In the genomic region with DNA sequence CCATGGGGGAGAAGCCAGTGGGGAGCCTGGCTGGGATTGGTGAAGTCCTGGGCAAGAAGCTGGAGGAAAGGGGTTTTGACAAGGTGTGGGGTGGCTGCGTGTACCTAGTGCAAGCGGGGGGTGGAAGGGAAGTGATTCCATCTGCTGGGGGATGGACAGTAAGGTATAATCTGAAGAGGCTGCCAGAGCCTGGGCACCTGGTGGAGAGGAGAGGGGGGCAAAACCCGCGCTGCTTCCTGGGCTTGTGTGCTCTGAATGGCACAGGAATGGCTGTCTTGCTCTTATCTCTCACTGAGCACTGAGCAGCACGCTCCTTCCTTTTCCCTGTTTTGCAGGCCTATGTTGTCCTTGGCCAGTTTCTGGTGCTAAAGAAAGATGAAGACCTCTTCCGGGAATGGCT, we compare ENCODE assay signal across 7 cellular contexts. TPM values are rescaled to one million over a fixed set of nuclear protein-coding genes. Genes with fewer than 3 reads are reported as not detected.
A peak's percentile ranks its signal among the peaks of the same experiment; 100 is the strongest.
DNase-seq lines count a peak whose midpoint lies in the region; ATAC-seq and TF ChIP-seq lines count a peak whose summit lies in the region.

No MANE protein-coding gene starts in this region.

- no CpG with 5 or more reads among the region's 6 CpGs for WGBS in iPS DF 6.9 (ENCODE audit: insufficient coverage, insufficient read length)

- POLR2A ChIA-PET in activated CD4-positive, alpha-beta memory T cell treated with anti-CD3 and anti-CD28 coated beads, Interleukin-2, amount 10 ng/mL, durations not matched to agents 7 days and 5 days (lab: Charles Lee): interaction anchor here (0.9 to 2.5 kb wide), 18 partner anchors 8 to 388 kb away, joined by 3 to 22 read pairs (median 5); partner anchors contain the start of genes CCDC85B, CFL1, CST6 and FIBP

- H3K36me3 Mint-ChIP-seq in HFFc6 (ENCODE audit: low read depth): peaks cover 26% of the 10 kb centered on the region
- peaks cover 55% of the 10 kb centered on the region for H3K36me3 Mint-ChIP-seq in activated CD4-positive, alpha-beta memory T cell treated with anti-CD3 and anti-CD28 coated beads, Interleukin-2, amount 10 ng/mL, durations not matched to agents 7 days and 5 days (ENCODE audit: low read depth)
- H3K36me3 Mint-ChIP-seq in stimulated activated memory B cell treated with anti-CD40 and anti-IgM and Interleukin-4, amounts not matched to agents 10 μg/mL and 1 μg/mL and 100 μg/mL, for 72 hours: peaks cover 23% of the 10 kb centered on the region

- peak overlapping the region; percentile 72 for H3K27ac Mint-ChIP-seq in HFFc6
- H3K27ac Mint-ChIP-seq in activated CD4-positive, alpha-beta memory T cell treated with anti-CD3 and anti-CD28 coated beads, Interleukin-2, amount 10 ng/mL, durations not matched to agents 7 days and 5 days: peak overlapping the region; percentile 78
- peak overlapping the region; percentile 95 for H3K27ac Mint-ChIP-seq in stimulated activated memory B cell treated with anti-CD40 and anti-IgM and Interleukin-4, amounts not matched to agents 10 μg/mL and 1 μg/mL and 100 μg/mL, for 72 hours

- peaks cover 20% of the 10 kb centered on the region; the same call in 1 of the 2 replicates for H3K36me3 ChIP-seq in iPS DF 6.9 (ENCODE audit: control insufficient read depth, insufficient read depth, low read length)

- H3K27me3 Mint-ChIP-seq in HFFc6 (ENCODE audit: insufficient read depth): peaks cover 3% of the 10 kb centered on the region
- no peaks in the 10 kb centered on the region for H3K27me3 Mint-ChIP-seq in activated CD4-positive, alpha-beta memory T cell treated with anti-CD3 and anti-CD28 coated beads, Interleukin-2, amount 10 ng/mL, durations not matched to agents 7 days and 5 days
- H3K27me3 Mint-ChIP-seq in stimulated activated memory B cell treated with anti-CD40 and anti-IgM and Interleukin-4, amounts not matched to agents 10 μg/mL and 1 μg/mL and 100 μg/mL, for 72 hours: no peaks in the 10 kb centered on the region

- peaks cover 24% of the 10 kb centered on the region for H3K4me1 Mint-ChIP-seq in HFFc6 (ENCODE audit: low read depth)
- peaks cover 43% of the 10 kb centered on the region for H3K4me1 Mint-ChIP-seq in activated CD4-positive, alpha-beta memory T cell treated with anti-CD3 and anti-CD28 coated beads, Interleukin-2, amount 10 ng/mL, durations not matched to agents 7 days and 5 days
- peaks cover 43% of the 10 kb centered on the region for H3K4me1 Mint-ChIP-seq in stimulated activated memory B cell treated with anti-CD40 and anti-IgM and Interleukin-4, amounts not matched to agents 10 μg/mL and 1 μg/mL and 100 μg/mL, for 72 hours

- no peaks in the 10 kb centered on the region for H3K4me1 ChIP-seq in iPS DF 6.9 (ENCODE audit: control insufficient read depth, insufficient read depth, low read length)

- TF ChIP-seq CTCF in HFFc6 (IDR thresholded peaks at IDR 0.05): no peak

- H3K9me3 ChIP-seq in iPS DF 6.9 (ENCODE audit: control insufficient read depth, insufficient read depth, low read length): no peaks in the 10 kb centered on the region

- peak overlapping the region; percentile 94; the same call in 1 of the 2 replicates for H3K4me3 ChIP-seq in iPS DF 6.9 (ENCODE audit: low read length)

- no peak for ATAC-seq in stimulated activated memory B cell treated with anti-CD40 and anti-IgM and Interleukin-4, amounts not matched to agents 10 μg/mL and 1 μg/mL and 100 μg/mL, for 72 hours
- no peak for ATAC-seq in HG03196 (IDR thresholded peaks at IDR 0.05; ENCODE audit: unreplicated experiment)

- DNase-seq in HFFc6 (no peak), iPS DF 6.9 (ENCODE audit: low read depth, low spot score) (no peak), GM19240 (ENCODE audit: insufficient read length, low spot score) (no peak), NCI-H748 (lab: John Stamatoyannopoulos, UW; ENCODE audit: unreplicated experiment) (no peak)
- DNase-seq in activated CD4-positive, alpha-beta memory T cell treated with anti-CD3 and anti-CD28 coated beads, Interleukin-2, amount 10 ng/mL, durations not matched to agents 7 days and 5 days: no peak

- CTCF ChIA-PET in activated CD4-positive, alpha-beta memory T cell treated with anti-CD3 and anti-CD28 coated beads, Interleukin-2, amount 10 ng/mL, durations not matched to agents 7 days and 5 days (lab: Charles Lee): interaction anchor here (0.8 to 1.9 kb wide), 5 partner anchors 15 to 144 kb away, joined by 4 to 12 read pairs (median 6); partner anchors contain the start of genes CCDC85B and MUS81

- H3K9me3 Mint-ChIP-seq in HFFc6: no peaks in the 10 kb centered on the region
- H3K9me3 Mint-ChIP-seq in activated CD4-positive, alpha-beta memory T cell treated with anti-CD3 and anti-CD28 coated beads, Interleukin-2, amount 10 ng/mL, durations not matched to agents 7 days and 5 days: no peaks in the 10 kb centered on the region
- no peaks in the 10 kb centered on the region for H3K9me3 Mint-ChIP-seq in stimulated activated memory B cell treated with anti-CD40 and anti-IgM and Interleukin-4, amounts not matched to agents 10 μg/mL and 1 μg/mL and 100 μg/mL, for 72 hours

- no peaks in the 10 kb centered on the region for H3K27me3 ChIP-seq in iPS DF 6.9 (ENCODE audit: control insufficient read depth, insufficient read depth, low read length)

- no peak overlapping the region for H3K27ac ChIP-seq in iPS DF 6.9 (ENCODE audit: low read length)

- H3K4me3 Mint-ChIP-seq in HFFc6: peak overlapping the region; percentile 100
- peak overlapping the region; percentile 94 for H3K4me3 Mint-ChIP-seq in activated CD4-positive, alpha-beta memory T cell treated with anti-CD3 and anti-CD28 coated beads, Interleukin-2, amount 10 ng/mL, durations not matched to agents 7 days and 5 days
- H3K4me3 Mint-ChIP-seq in stimulated activated memory B cell treated with anti-CD40 and anti-IgM and Interleukin-4, amounts not matched to agents 10 μg/mL and 1 μg/mL and 100 μg/mL, for 72 hours: peak overlapping the region; percentile 99

RNA-seq across cellular contexts. Expression of gene BANF1, which starts 1.0 kb away (rescaled TPM):
- total RNA-seq in HFFc6 (2021; fragmentation: NEBNext Ultra II Directional; extraction: Animal tissue kit (Norgen Biotek cat#: 25700)): 100 to 1,000 TPM; 257 to 337 (median 300) TPM
- total RNA-seq in activated CD4-positive, alpha-beta memory T cell treated with anti-CD3 and anti-CD28 coated beads, Interleukin-2, amount 10 ng/mL, durations not matched to agents 7 days and 5 days: 100 to 1,000 TPM; 191 to 196 TPM

RNA-seq across cellular contexts. Expression of gene EIF1AD, which starts 1.3 kb away (rescaled TPM):
- 10 to 100 TPM; 28.6 to 36.8 (median 31.7) TPM for total RNA-seq in HFFc6 (2021; fragmentation: NEBNext Ultra II Directional; extraction: Animal tissue kit (Norgen Biotek cat#: 25700))
- 10 to 100 TPM; 43.6 to 45.9 TPM for total RNA-seq in activated CD4-positive, alpha-beta memory T cell treated with anti-CD3 and anti-CD28 coated beads, Interleukin-2, amount 10 ng/mL, durations not matched to agents 7 days and 5 days

RNA-seq across cellular contexts. Expression of gene CST6, which starts 8.5 kb away (rescaled TPM):
- under 1 TPM in 2 of 6 experiments, not detected in 4; 0.33 to 0.83 TPM for total RNA-seq in HFFc6 (2021; fragmentation: NEBNext Ultra II Directional; extraction: Animal tissue kit (Norgen Biotek cat#: 25700))
- total RNA-seq in activated CD4-positive, alpha-beta memory T cell treated with anti-CD3 and anti-CD28 coated beads, Interleukin-2, amount 10 ng/mL, durations not matched to agents 7 days and 5 days: under 1 TPM; 0.30 to 0.65 TPM

RNA-seq across cellular contexts. Expression of gene CATSPER1, which starts 23.0 kb away (rescaled TPM):
- total RNA-seq in HFFc6 (2021; fragmentation: NEBNext Ultra II Directional; extraction: Animal tissue kit (Norgen Biotek cat#: 25700)): 1 to 10 TPM; 2.1 to 3.8 (median 2.7) TPM
- total RNA-seq in activated CD4-positive, alpha-beta memory T cell treated with anti-CD3 and anti-CD28 coated beads, Interleukin-2, amount 10 ng/mL, durations not matched to agents 7 days and 5 days: under 1 TPM; 0.33 to 0.58 TPM

RNA-seq across cellular contexts. Expression of gene SART1, which starts 41.8 kb away (rescaled TPM):
- 10 to 100 TPM; 51.7 to 69.3 (median 61.0) TPM for total RNA-seq in HFFc6 (2021; fragmentation: NEBNext Ultra II Directional; extraction: Animal tissue kit (Norgen Biotek cat#: 25700))
- total RNA-seq in activated CD4-positive, alpha-beta memory T cell treated with anti-CD3 and anti-CD28 coated beads, Interleukin-2, amount 10 ng/mL, durations not matched to agents 7 days and 5 days: 10 to 100 TPM; 59.5 to 61.5 TPM
